In genomic region chr6:152267967-152268845, GRCh38 we compare ENCODE assay signal across 8 cellular contexts.
A peak's percentile ranks its signal among the peaks of the same experiment; 100 is the strongest.
DNase-seq lines count a peak whose midpoint lies in the region; ATAC-seq and TF ChIP-seq lines count a peak whose summit lies in the region.

No MANE protein-coding gene starts in this region.

- ATAC-seq in mucosa of descending colon (peak; percentile 88), GM18502 (IDR thresholded peaks at IDR 0.05; ENCODE audit: poor library complexity, unreplicated experiment) (no peak), GM21447 (IDR thresholded peaks at IDR 0.05; ENCODE audit: unreplicated experiment) (no peak), HG03521 (IDR thresholded peaks at IDR 0.05; ENCODE audit: unreplicated experiment) (no peak)

- peaks cover 29% of the 10 kb centered on the region for H3K4me1 ChIP-seq in mucosa of descending colon (ENCODE audit: low read depth)

- no peak overlapping the region for H3K4me3 ChIP-seq in mucosa of descending colon

- H3K9me3 ChIP-seq in mucosa of descending colon: no peaks in the 10 kb centered on the region

- DNase-seq in stimulated activated CD4-positive, alpha-beta T cell treated with anti-CD3 and anti-CD28 coated beads, Interleukin-2, amount 100 ng/mL, for 24 hours: peak; percentile 9 to 27
- no peak for DNase-seq in stimulated activated CD4-positive, alpha-beta T cell treated with anti-CD3 and anti-CD28 coated beads, Interleukin-12 subunit alpha, Interleukin-12 subunit beta, amount 100 ng/mL, for 4 hours
- DNase-seq in NCI-H2171 (lab: John Stamatoyannopoulos, UW) (peak; percentile 3), mucosa of descending colon (peak in 1 of 3 donors; percentile 52)
- peak; percentile 12 for DNase-seq in central memory CD4-positive, alpha-beta T cell

- TF ChIP-seq CTCF in mucosa of descending colon (IDR thresholded peaks at IDR 0.05): peak; percentile 8

- intact Hi-C loops in mucosa of descending colon (cut with DNase I, micrococcal nuclease): loop anchor here in 1 of 2 donors (10.0 kb wide), 1 partner anchor 63 kb away; no protein-coding TSS in a partner anchor

- no peaks in the 10 kb centered on the region for H3K36me3 ChIP-seq in mucosa of descending colon (ENCODE audit: low read depth)
